ENCODE assay signal across 26 cellular contexts in genomic region chr2:52391576-52391975, GRCh38.
"Had no signal": no experiment of that assay in that cellular context is flagged by ENCODE, and none has a peak within 500 bp of the region (broad histone marks: within the 10 kb centered on the region; RNA-seq: fewer than 3 reads in every experiment).

No MANE protein-coding gene starts in this region.

- H3K27me3 ChIP-seq: adrenal gland, body of pancreas, gastroesophageal sphincter, neutrophil, right lobe of liver, uterus had no signal

- DNase-seq: activated B cell treated with CpG ODN at 0.5 μM for 24 hours; activated CD4-positive, alpha-beta T cell treated with anti-CD3 and anti-CD28 coated beads, Interleukin-2, amount 50 U/mL, for 1 hour; activated CD8-positive, alpha-beta T cell treated with anti-CD3 and anti-CD28 coated beads for 36 hours; activated naive CD4-positive, alpha-beta T cell; activated T-cell treated with anti-CD3 and anti-CD28 coated beads, Interleukin-2, amount 50 U/mL, for 4 hours; adrenal gland; aorta; body of pancreas; cerebellar nuclear complex; cortex of kidney; head of caudate nucleus; hippocampal formation; kidney; left colon; naive B cell; nephron progenitor cell; right lobe of liver; stimulated activated CD4-positive, alpha-beta T cell treated with anti-CD3 and anti-CD28 coated beads, Interleukin-12 subunit alpha, Interleukin-12 subunit beta, amount 100 ng/mL, for 4 hours; stimulated activated CD4-positive, alpha-beta T cell treated with anti-CD3 and anti-CD28 coated beads, Interleukin-4, amount 100 ng/mL, for 24 hours; stimulated activated naive CD8-positive, alpha-beta T cell treated with anti-CD3 and anti-CD28 coated beads, Interleukin-15, amount 100 ng/mL, for 72 hours; T-helper 1 cell; uterus had no signal

- H3K9me3 ChIP-seq: adrenal gland, body of pancreas, gastroesophageal sphincter, neutrophil, right lobe of liver, uterus had no signal

- H3K4me3 ChIP-seq: adrenal gland, body of pancreas, gastroesophageal sphincter, right lobe of liver, uterus had no signal

- H3K36me3 ChIP-seq: adrenal gland, gastroesophageal sphincter, neutrophil, right lobe of liver, uterus had no signal

- H3K4me1 ChIP-seq: adrenal gland, body of pancreas, gastroesophageal sphincter, uterus had no signal

- ATAC-seq: activated CD8-positive, alpha-beta T cell treated with anti-CD3 and anti-CD28 coated beads for 36 hours; activated naive CD4-positive, alpha-beta T cell treated with anti-CD3 and anti-CD28 coated beads, Interleukin-2, amount 50 U/mL, for 72 hours; activated T-cell treated with anti-CD3 and anti-CD28 coated beads, Interleukin-2, amount 50 U/mL, for 4 hours; body of pancreas; gastroesophageal sphincter; left colon; right lobe of liver; stimulated activated effector memory CD8-positive, alpha-beta T cell treated with anti-CD3 and anti-CD28 coated beads, Interleukin-12 subunit alpha, Interleukin-12 subunit beta, amount 100 ng/mL, for 72 hours; stimulated activated naive CD8-positive, alpha-beta T cell treated with anti-CD3 and anti-CD28 coated beads, Interleukin-15, amount 100 ng/mL, for 72 hours had no signal

- H3K27ac ChIP-seq: adrenal gland, body of pancreas, gastroesophageal sphincter, neutrophil, right lobe of liver, uterus had no signal
